In the genomic region with DNA sequence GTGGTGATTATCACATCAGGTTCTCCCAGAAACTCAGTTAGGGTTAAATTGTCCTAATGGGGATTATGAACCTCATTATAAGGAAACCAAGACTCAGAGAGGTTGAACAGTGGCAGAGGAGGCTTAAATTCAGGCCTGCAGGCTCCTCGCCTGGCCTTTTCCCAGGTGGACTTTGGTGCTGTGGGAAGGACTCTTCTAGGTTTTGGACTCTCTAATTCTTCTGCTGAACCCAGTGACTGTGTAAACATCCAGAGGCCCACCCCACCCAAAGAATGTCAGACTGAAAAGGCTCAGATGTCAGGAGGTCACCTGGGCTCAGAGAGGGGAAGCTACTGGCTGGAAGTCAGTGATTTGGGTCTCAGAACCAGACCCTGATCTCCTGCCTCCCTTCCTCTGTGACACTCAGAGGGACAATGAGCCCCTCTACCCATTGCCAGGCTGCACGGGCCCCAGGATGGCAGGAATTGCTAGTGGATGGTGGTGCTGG, we compare ENCODE assay signal across 11 cellular contexts. TPM values are rescaled to one million over a fixed set of nuclear protein-coding genes. Genes with fewer than 3 reads are reported as not detected.
DNase-seq lines count a peak whose midpoint lies in the region; ATAC-seq and TF ChIP-seq lines count a peak whose summit lies in the region.
"Had no signal": no experiment of that assay in that cellular context is flagged by ENCODE, and none has a peak within 500 bp of the region (broad histone marks: within the 10 kb centered on the region; RNA-seq: fewer than 3 reads in every experiment).

No MANE protein-coding gene starts in this region.

- H3K36me3 Mint-ChIP-seq in MCF 10A (ENCODE audit: insufficient read depth, unreplicated experiment), result no peaks in the 10 kb centered on the region

- no peak for ATAC-seq in upper lobe of left lung (ENCODE audit: low FRiP score in 2 of 2)
- ATAC-seq: body of pancreas had no signal

- no peaks in the 10 kb centered on the region for H3K27me3 Mint-ChIP-seq in MCF 10A (ENCODE audit: insufficient read depth, unreplicated experiment)

- in situ Hi-C loops in mammary epithelial cell (cut with MboI; ENCODE audit: low sequenced_read_pairs in 2 of 2), result no loop called here

- H4K20me1 ChIP-seq in mammary epithelial cell (ENCODE audit: insufficient read depth, low read length), result no peaks in the 10 kb centered on the region

- no TSS peak for BruUV-seq in MCF 10A (replicated peaks; lab: Mats Ljungman, UMichigan)
- no TSS peak for BruUV-seq in mammary epithelial cell (replicated peaks; lab: Mats Ljungman, UMichigan)

- no peak for DNase-seq in MCF 10A (ENCODE audit: unreplicated experiment)
- DNase-seq in mammary epithelial cell, result no peak
- DNase-seq in adipocyte (ENCODE audit: low read depth), result peak; percentile 6
- no peak for DNase-seq in upper lobe of left lung
- DNase-seq in 8988T, result no peak
- DNase-seq in CD1c-positive myeloid dendritic cell (ENCODE audit: extremely low spot score), result no peak
- no peak for DNase-seq in HPDE6-E6E7 (ENCODE audit: extremely low spot score)
- DNase-seq: NCI-H2081, spleen had no signal

- H3K4me1 ChIP-seq in mammary epithelial cell (ENCODE audit: insufficient read depth, low read length) (peaks cover 17% of the 10 kb centered on the region), adipocyte (ENCODE audit: control insufficient read depth, insufficient read depth, low read length) (peaks cover 19% of the 10 kb centered on the region), muscle layer of duodenum (ENCODE audit: control insufficient read depth in 1 of 2, insufficient read depth in 2 of 2, low read length in 2 of 2) (peaks cover 12 to 38% of the 10 kb centered on the region in 2 donors), upper lobe of left lung (peaks cover 27 to 44% (median 33%) of the 10 kb centered on the region in 4 donors)

- dilution Hi-C loops in mammary epithelial cell (cut with HindIII; ENCODE audit: low sequenced_read_pairs), result loop anchor here (25.0 kb wide), 1 partner anchor 353 kb away; no protein-coding TSS in a partner anchor

- peaks cover 19% of the 10 kb centered on the region for H3K4me1 Mint-ChIP-seq in MCF 10A (ENCODE audit: insufficient read depth, unreplicated experiment)

- H3K4me3 ChIP-seq in mammary epithelial cell (replicated peaks in 1 of 3; ENCODE audit: insufficient read depth in 1 of 3, low read depth in 2 of 3, low read length in 3 of 3) (no peak overlapping the region), adipocyte (ENCODE audit: low read length) (no peak overlapping the region), muscle layer of duodenum (ENCODE audit: low read depth in 1 of 2, low read length in 2 of 2) (peak overlapping the region; percentile 76 to 87), upper lobe of left lung (no peak overlapping the region)
- H3K4me3 ChIP-seq: body of pancreas had no signal

- H3K9me3 ChIP-seq in mammary epithelial cell (replicated peaks; ENCODE audit: insufficient read depth, low read length) (no peaks in the 10 kb centered on the region), adipocyte (ENCODE audit: control insufficient read depth, low read length) (no peaks in the 10 kb centered on the region), muscle layer of duodenum (ENCODE audit: control insufficient read depth in 1 of 2, low read length in 2 of 2) (no peaks in the 10 kb centered on the region), upper lobe of left lung (no peaks in the 10 kb centered on the region)
- H3K9me3 ChIP-seq: body of pancreas, spleen had no signal

- H3K4me3 Mint-ChIP-seq in MCF 10A (ENCODE audit: unreplicated experiment), result peak overlapping the region; percentile 93

- no peak overlapping the region for H2AFZ ChIP-seq in mammary epithelial cell (ENCODE audit: low read depth, low read length)

- POLR2A ChIA-PET in MCF 10A (lab: Yijun Ruan, JAX), result no interaction called here

- 100% methylated on average over 2 of the region's 2 CpGs for WGBS in mammary epithelial cell (ENCODE audit: low coverage, missing lambda C conversion rate)
- WGBS in upper lobe of left lung, 2 donors, result 89 to 96% methylated on average over 2 of the region's 2 CpGs

- no peaks in the 10 kb centered on the region for H3K27me3 ChIP-seq in mammary epithelial cell (ENCODE audit: insufficient read depth, low read length)
- H3K27me3 ChIP-seq in adipocyte (replicated peaks; ENCODE audit: control insufficient read depth, insufficient read depth, low read length), result no peaks in the 10 kb centered on the region
- no peaks in the 10 kb centered on the region for H3K27me3 ChIP-seq in muscle layer of duodenum (ENCODE audit: low read depth, low read length)
- H3K27me3 ChIP-seq in upper lobe of left lung, result no peaks in the 10 kb centered on the region
- H3K27me3 ChIP-seq: body of pancreas, spleen had no signal

- no peak overlapping the region for H3K4me2 ChIP-seq in mammary epithelial cell (ENCODE audit: insufficient read depth, low read depth, low read length)

- H3K36me3 ChIP-seq in mammary epithelial cell (ENCODE audit: insufficient read depth, low read length) (no peaks in the 10 kb centered on the region), adipocyte (ENCODE audit: control insufficient read depth, insufficient read depth, low read length, severe bottlenecking) (peaks cover 5% of the 10 kb centered on the region), muscle layer of duodenum (ENCODE audit: control insufficient read depth in 1 of 2, insufficient read depth in 2 of 2, low read length in 2 of 2) (peaks cover 0 to 4% of the 10 kb centered on the region in 2 donors), upper lobe of left lung (peaks cover 0 to 4% (median 0%) of the 10 kb centered on the region in 4 donors)

- CTCF ChIA-PET in MCF 10A (lab: Yijun Ruan, JAX) (no interaction called here), mammary epithelial cell (lab: Charles Lee; ENCODE audit: low non-redundant PET) (no interaction called here)

- no peak for TF ChIP-seq POLR2A in upper lobe of left lung (IDR thresholded peaks at IDR 0.05)

- no peaks in the 10 kb centered on the region for H3K9me3 Mint-ChIP-seq in MCF 10A (ENCODE audit: unreplicated experiment)

- H3K9ac ChIP-seq in mammary epithelial cell (ENCODE audit: insufficient read depth, low read length) (no peak overlapping the region), adipocyte (ENCODE audit: low read length) (no peak overlapping the region)

- no peak for TF ChIP-seq CTCF in MCF 10A (IDR thresholded peaks at IDR 0.05; ENCODE audit: unreplicated experiment)
- TF ChIP-seq CTCF in mammary epithelial cell (conservative IDR thresholded peaks at IDR 0.05 in 1 of 2, IDR thresholded peaks at IDR 0.05 in 1 of 2; ENCODE audit: extremely low read depth in 1 of 2, insufficient read depth in 1 of 2, low read depth in 1 of 2, low read length in 2 of 2), result no peak
- TF ChIP-seq CTCF in upper lobe of left lung (IDR thresholded peaks at IDR 0.05), result no peak

- intact Hi-C loops in MCF 10A (cut with micrococcal nuclease) (no loop called here), mammary epithelial cell (cut with micrococcal nuclease) (no loop called here)

- H3K79me2 ChIP-seq in mammary epithelial cell (ENCODE audit: insufficient read depth, low read length), result peaks cover 31% of the 10 kb centered on the region

- no peak overlapping the region for H3K27ac Mint-ChIP-seq in MCF 10A (ENCODE audit: low read depth, unreplicated experiment)

- H3K27ac ChIP-seq in mammary epithelial cell (ENCODE audit: insufficient read depth, low read depth, low read length) (no peak overlapping the region), muscle layer of duodenum (ENCODE audit: low read length) (peak overlapping the region; percentile 1), upper lobe of left lung (peak overlapping the region in 3 of 4 donors; percentile 83 to 97 (median 91))

- no peak for TF ChIP-seq EP300 in upper lobe of left lung (IDR thresholded peaks at IDR 0.05)

RNA-seq across cellular contexts. Expression of a gene that starts 2.5 kb away (rescaled TPM):
- 14.8 and 15.8 TPM in 2 replicates for total RNA-seq in MCF 10A (2022)
- total RNA-seq in mammary epithelial cell, result 10 to 100 TPM in 1 of 2 donors, 1 to 10 TPM in 1; 8.5 to 12.4 TPM
- 5.3 TPM for polyA plus RNA-seq in mammary epithelial cell
- 5.8 TPM for polyA minus RNA-seq in mammary epithelial cell
- 10 to 100 TPM; 14.9 to 41.0 (median 21.3) TPM for total RNA-seq in upper lobe of left lung

Comparison
In these comparisons a context has a peak if more than half of its experiments do, and no peak if none do; other contexts are left out.
1. H3K4me3 ChIP-seq: peak in muscle layer of duodenum (2 of 2); none in mammary epithelial cell (0 of 3), adipocyte (single experiment) and upper lobe of left lung (0 of 4).